Comparison of ENCODE assay signal across 1 cellular context in the genomic region with DNA sequence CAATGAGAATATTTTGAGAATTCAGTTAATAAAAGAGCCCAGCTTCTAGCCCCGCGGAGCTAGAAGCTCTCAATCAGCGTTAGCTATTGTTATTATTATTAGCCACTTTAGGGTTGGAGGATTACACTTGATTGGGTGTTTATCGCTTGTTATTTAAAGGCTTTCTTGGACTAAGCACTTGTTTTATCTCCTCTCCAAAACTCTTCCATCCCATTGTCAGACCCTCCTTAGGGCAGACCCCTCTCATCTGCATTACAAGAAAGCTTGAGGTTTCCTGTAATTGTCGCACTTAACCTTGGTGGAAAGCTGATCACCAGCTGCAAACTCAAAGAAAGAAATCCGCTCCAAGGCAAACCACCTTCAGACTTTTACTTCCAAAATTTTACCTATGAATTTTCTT.
TF ChIP-seq lines count a peak whose summit lies in the region.

No MANE protein-coding gene starts in this region.

TF ChIP-seq in WTC11, 78 proteins besides CTCF, POLR2A, EP300 and RAD21:
- TF ChIP-seq FOXP4 (CRISPR knock-in tag; IDR thresholded peaks at IDR 0.05) = peak; percentile 70; the same call in 1 of the 2 replicates
- TF ChIP-seq, protein P1, sequence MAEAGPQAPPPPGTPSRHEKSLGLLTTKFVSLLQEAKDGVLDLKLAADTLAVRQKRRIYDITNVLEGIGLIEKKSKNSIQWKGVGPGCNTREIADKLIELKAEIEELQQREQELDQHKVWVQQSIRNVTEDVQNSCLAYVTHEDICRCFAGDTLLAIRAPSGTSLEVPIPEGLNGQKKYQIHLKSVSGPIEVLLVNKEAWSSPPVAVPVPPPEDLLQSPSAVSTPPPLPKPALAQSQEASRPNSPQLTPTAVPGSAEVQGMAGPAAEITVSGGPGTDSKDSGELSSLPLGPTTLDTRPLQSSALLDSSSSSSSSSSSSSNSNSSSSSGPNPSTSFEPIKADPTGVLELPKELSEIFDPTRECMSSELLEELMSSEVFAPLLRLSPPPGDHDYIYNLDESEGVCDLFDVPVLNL (CRISPR knock-in tag; IDR thresholded peaks at IDR 0.05; ENCODE audit: borderline replicate concordance, low read depth) = no peak
- TF ChIP-seq JAZF1 (CRISPR knock-in tag; IDR thresholded peaks at IDR 0.05) = peak; percentile 89; the same call in 1 of the 2 replicates
- peak; percentile 21; the same call in 1 of the 2 replicates for TF ChIP-seq TEAD1 (CRISPR knock-in tag; IDR thresholded peaks at IDR 0.05)
- peak; percentile 24; the same call in 1 of the 2 replicates for TF ChIP-seq FOXK1 (CRISPR knock-in tag; IDR thresholded peaks at IDR 0.05)
- TF ChIP-seq, protein P2, sequence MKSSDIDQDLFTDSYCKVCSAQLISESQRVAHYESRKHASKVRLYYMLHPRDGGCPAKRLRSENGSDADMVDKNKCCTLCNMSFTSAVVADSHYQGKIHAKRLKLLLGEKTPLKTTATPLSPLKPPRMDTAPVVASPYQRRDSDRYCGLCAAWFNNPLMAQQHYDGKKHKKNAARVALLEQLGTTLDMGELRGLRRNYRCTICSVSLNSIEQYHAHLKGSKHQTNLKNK (CRISPR knock-in tag; IDR thresholded peaks at IDR 0.05) = peak; percentile 100
